Comparison of ENCODE assay signal across 5 cellular contexts in genomic region chr2:62521061-62521460, GRCh38. TPM values are rescaled to one million over a fixed set of nuclear protein-coding genes. Genes with fewer than 3 reads are reported as not detected.
"Had no signal": no experiment of that assay in that cellular context is flagged by ENCODE, and none has a peak within 500 bp of the region (broad histone marks: within the 10 kb centered on the region; RNA-seq: fewer than 3 reads in every experiment).

No MANE protein-coding gene starts in this region.

RNA-seq across cellular contexts. Expression of gene TMEM17, which starts 15.1 kb away (rescaled TPM):
- total RNA-seq: activated B cell treated with CpG ODN at 0.5 μM for 24 hours; activated CD4-positive, alpha-beta T cell treated with anti-CD3 and anti-CD28 coated beads, Interleukin-2, amount 10 ng/mL, durations not matched to agents 7 days and 5 days; activated CD8-positive, alpha-beta T cell treated with anti-CD3 and anti-CD28 coated beads, Interleukin-2, amount 10 ng/mL, durations not matched to agents 7 days and 5 days; T-helper 1 cell treated with Interleukin-12 subunit alpha and Interleukin-12 subunit beta and Interleukin-4 antibody, amounts not matched to agents 30 ng/mL and 1 ng/mL, for 36 hours; T-helper 17 cell had no signal
